In genomic region chr1:14598498-14599172, GRCh38 we compare ENCODE assay signal across 8 cellular contexts. TPM values are rescaled to one million over a fixed set of nuclear protein-coding genes. Genes with fewer than 3 reads are reported as not detected.
A peak's percentile ranks its signal among the peaks of the same experiment; 100 is the strongest.
DNase-seq lines count a peak whose midpoint lies in the region; ATAC-seq and TF ChIP-seq lines count a peak whose summit lies in the region.

Gene KAZN (plus strand): TSS chr1:14598685.

- intact Hi-C loops in PC-3 (cut with micrococcal nuclease) (no loop called here), left ventricle myocardium inferior (cut with micrococcal nuclease) (no loop called here)

- H3K4me3 ChIP-seq in PC-3 (ENCODE audit: low read length) (peak within 1 kb of the TSS; percentile 82), left ventricle myocardium inferior (peak within 1 kb of the TSS; percentile 61)

- ATAC-seq in PC-3: peak; percentile 67

- H3K9me2 ChIP-seq in PC-3 (replicated peaks; ENCODE audit: low read length): no peaks in the 10 kb centered on the region

- H3K9ac ChIP-seq in PC-3 (ENCODE audit: low read length): peak within 1 kb of the TSS; percentile 50

- no peaks in the 10 kb centered on the region for H3F3A ChIP-seq in PC-3 (ENCODE audit: low read length, unreplicated experiment)

- CTCF ChIA-PET in PC-3 (lab: Charles Lee): no interaction called here

- POLR2A ChIA-PET in PC-3 (lab: Charles Lee; ENCODE audit: unreplicated experiment): no interaction called here

- H2AFZ ChIP-seq in PC-3 (ENCODE audit: low read length): peak within 1 kb of the TSS; percentile 94

- H3K27me3 ChIP-seq in PC-3 (ENCODE audit: low read length) (0 out of 2 replicates have a peak, but pooled peaks cover 8% of the 10 kb centered on the region), left ventricle myocardium inferior (ENCODE audit: low read depth) (peaks cover 100% of the 10 kb centered on the region)

- H3K27ac ChIP-seq in PC-3 (ENCODE audit: low read length) (no peak within 1 kb of the TSS), left ventricle myocardium inferior (replicated peaks) (no peak within 1 kb of the TSS)

- H3K79me2 ChIP-seq in PC-3 (ENCODE audit: low read length): no peaks in the 10 kb centered on the region

- DNase-seq in GM20000 (ENCODE audit: low spot score) (peak; percentile 40), PC-3 (peak; percentile 40), left ventricle myocardium inferior (peak; percentile 27), retina (peak; percentile 91), NCI-H226 (no peak), HuH-7 (ENCODE audit: low spot score) (no peak), NCI-H774 (lab: John Stamatoyannopoulos, UW) (no peak), H4 (ENCODE audit: low spot score) (no peak)

- H4K20me1 ChIP-seq in PC-3 (ENCODE audit: low read length): no peaks in the 10 kb centered on the region

- H3K4me2 ChIP-seq in PC-3 (ENCODE audit: low read length): peak within 1 kb of the TSS; percentile 93

- TF ChIP-seq CTCF in GM20000 (IDR thresholded peaks at IDR 0.05; ENCODE audit: extremely low read depth, missing control alignments) (no peak), PC-3 (conservative IDR thresholded peaks at IDR 0.05; ENCODE audit: low read depth, low read length) (peak; percentile 24; the same call in 1 of the 2 replicates), left ventricle myocardium inferior (IDR thresholded peaks at IDR 0.05; ENCODE audit: borderline replicate concordance) (no peak)

- no TSS peak for BruUV-seq in PC-3 (replicated peaks; lab: Mats Ljungman, UMichigan)

- H3K4me1 ChIP-seq in PC-3 (ENCODE audit: insufficient read depth, low read length): peaks cover 3% of the 10 kb centered on the region; the same call in 1 of the 2 replicates
- peaks cover 18% of the 10 kb centered on the region for H3K4me1 ChIP-seq in left ventricle myocardium inferior

- H3K36me3 ChIP-seq in PC-3 (ENCODE audit: low read depth, low read length) (no peaks in the 10 kb centered on the region), left ventricle myocardium inferior (no peaks in the 10 kb centered on the region)

- H3K9me3 ChIP-seq in PC-3 (ENCODE audit: low read length) (no peaks in the 10 kb centered on the region), left ventricle myocardium inferior (replicated peaks) (no peaks in the 10 kb centered on the region)

RNA-seq across cellular contexts. Expression of gene KAZN, which starts in this region (rescaled TPM):
- total RNA-seq in PC-3 (2014; rRNA removed): 2.0 and 2.5 TPM in 2 replicates
- total RNA-seq in left ventricle myocardium inferior: 2.2 TPM
- 0.51 and 1.6 TPM in 2 replicates for total RNA-seq in H4 (2014; rRNA removed; shearing (Covaris generic))

Comparison
In these comparisons a context has a peak if more than half of its experiments do, and no peak if none do; other contexts are left out.
1. DNase-seq: peak in GM20000 (single experiment), PC-3 (single experiment), left ventricle myocardium inferior (single experiment) and retina (single experiment); none in NCI-H226 (single experiment), HuH-7 (single experiment), NCI-H774 (single experiment) and H4 (single experiment).